8 cellular contexts compared by ENCODE assay signal in the genomic region with DNA sequence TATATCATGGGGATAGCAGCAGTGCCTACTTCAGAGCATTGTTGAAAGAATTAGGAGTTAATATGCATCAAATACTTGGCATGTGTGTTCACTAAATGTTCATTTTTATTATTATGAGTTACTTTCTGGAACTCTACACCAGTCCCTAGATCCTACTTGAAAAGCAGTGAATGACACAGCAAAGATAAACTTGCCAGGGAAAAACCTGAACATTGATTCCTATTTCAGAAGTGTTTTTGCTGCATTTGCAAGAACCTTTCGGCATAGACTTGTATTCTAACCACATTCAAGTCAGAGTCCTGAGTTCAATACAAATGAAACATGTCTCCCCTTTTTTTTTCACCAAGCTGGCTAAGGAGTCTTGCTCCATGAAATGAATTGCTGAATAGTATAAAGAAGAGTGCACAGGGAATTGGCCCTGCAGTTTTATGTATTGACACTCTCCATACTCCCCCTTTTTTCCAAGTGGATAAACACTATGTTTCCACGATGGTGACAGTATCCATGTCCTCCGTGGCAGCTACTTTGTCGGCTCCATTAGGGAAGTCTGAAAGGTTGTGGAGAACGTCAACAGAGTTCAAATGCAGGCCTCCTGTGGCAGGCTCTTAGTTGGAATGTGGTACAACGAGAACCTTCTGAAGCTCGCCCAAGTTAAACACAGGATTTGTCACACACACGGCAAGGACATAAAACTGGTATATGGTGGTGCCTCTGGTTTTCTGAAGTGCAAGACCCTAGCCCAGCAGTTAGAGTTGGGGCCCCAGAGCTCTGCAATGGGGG.
DNase-seq lines count a peak whose midpoint lies in the region; ATAC-seq and TF ChIP-seq lines count a peak whose summit lies in the region.
"Had no signal": no experiment of that assay in that cellular context is flagged by ENCODE, and none has a peak within 500 bp of the region (broad histone marks: within the 10 kb centered on the region; RNA-seq: fewer than 3 reads in every experiment).

No MANE protein-coding gene starts in this region.

- H3K9ac ChIP-seq in IMR-90 (ENCODE audit: low read depth, low read length) (no peak overlapping the region), trophoblast cell (ENCODE audit: low read length) (no peak overlapping the region)

- H3K18ac ChIP-seq in IMR-90 (ENCODE audit: low read depth, low read length) (no peak overlapping the region), trophoblast cell (ENCODE audit: low read length) (no peak overlapping the region)

- H3K9me1 ChIP-seq in IMR-90 (ENCODE audit: insufficient read depth, low read length) = no peaks in the 10 kb centered on the region

- H3K4me3 Mint-ChIP-seq in CD4-positive, alpha-beta T cell = no peak overlapping the region

- H4K20me1 ChIP-seq in IMR-90 (ENCODE audit: insufficient read depth, low read length) = no peaks in the 10 kb centered on the region

- in situ Hi-C loops in IMR-90 (cut with MboI; ENCODE audit: low sequenced_read_pairs) = no loop called here

- no peak overlapping the region for H3K4me2 ChIP-seq in IMR-90 (ENCODE audit: low read depth, low read length)
- no peak overlapping the region for H3K4me2 ChIP-seq in trophoblast cell (ENCODE audit: low read length)

- H2BK5ac ChIP-seq in IMR-90 (ENCODE audit: low read depth, low read length, poor library complexity, severe bottlenecking) (no peak overlapping the region), trophoblast cell (ENCODE audit: low read depth, low read length, poor library complexity) (no peak overlapping the region)

- DNase-seq in CD4-positive, alpha-beta T cell = no peak
- DNase-seq in IMR-90 (peak; percentile 4), trophoblast cell (peak; percentile 59 to 82), 8988T (no peak)
- DNase-seq: hypothalamus had no signal

- no peak overlapping the region for H2BK120ac ChIP-seq in IMR-90 (ENCODE audit: low read depth, low read length)
- no peak overlapping the region for H2BK120ac ChIP-seq in trophoblast cell (ENCODE audit: insufficient read depth, low read length, poor library complexity)

- no peak overlapping the region for H3K23ac ChIP-seq in IMR-90 (ENCODE audit: low read depth, low read length)
- H3K23ac ChIP-seq in trophoblast cell (ENCODE audit: low read length) = no peak overlapping the region

- H3K27me3 Mint-ChIP-seq in CD4-positive, alpha-beta T cell = no peaks in the 10 kb centered on the region

- intact Hi-C loops in CD4-positive, alpha-beta T cell (cut with DNase I, micrococcal nuclease) = no loop called here
- intact Hi-C loops in IMR-90 (cut with micrococcal nuclease) = no loop called here

- no peak overlapping the region for H3K27ac ChIP-seq in CD4-positive, alpha-beta T cell (ENCODE audit: low read depth, low read length)
- H3K27ac ChIP-seq in IMR-90 (ENCODE audit: insufficient read depth, low read length) (no peak overlapping the region), trophoblast cell (ENCODE audit: low read depth, low read length) (peak overlapping the region; percentile 18)

- H2AK9ac ChIP-seq in IMR-90 (replicated peaks; ENCODE audit: low read depth, low read length, poor library complexity) = no peak overlapping the region

- no peak overlapping the region for H2BK15ac ChIP-seq in IMR-90 (ENCODE audit: low read depth, low read length)

- no peak overlapping the region for H2BK20ac ChIP-seq in IMR-90 (ENCODE audit: low read depth, low read length)

- peak overlapping the region; percentile 77 for H3K27ac Mint-ChIP-seq in CD4-positive, alpha-beta T cell

- POLR2A ChIA-PET in CD4-positive, alpha-beta T cell (lab: Charles Lee) = interaction anchor here (1.2 to 1.3 kb wide), 2 partner anchors 10 to 131 kb away, joined by 4 to 5 read pairs; no protein-coding TSS in a partner anchor
- POLR2A ChIA-PET in IMR-90 (lab: Charles Lee; ENCODE audit: unreplicated experiment) = no interaction called here

- no peak overlapping the region for H2BK12ac ChIP-seq in trophoblast cell (ENCODE audit: low read length)

- CTCF ChIA-PET in CD4-positive, alpha-beta T cell (lab: Charles Lee) = interaction anchor here (0.6 to 1.7 kb wide), 3 partner anchors 41 to 1882 kb away, joined by 3 read pairs; no protein-coding TSS in a partner anchor
- CTCF ChIA-PET in IMR-90 (lab: Yijun Ruan, JAX) = no interaction called here

- H3K4ac ChIP-seq in IMR-90 (ENCODE audit: low read depth, low read length) (no peak overlapping the region; the same call in 1 of the 2 replicates), trophoblast cell (ENCODE audit: low read depth, low read length) (no peak overlapping the region)

- H3K9me3 ChIP-seq in CD4-positive, alpha-beta T cell (ENCODE audit: control insufficient read depth, low read length) = no peaks in the 10 kb centered on the region
- H3K9me3 ChIP-seq in IMR-90 (ENCODE audit: control insufficient read depth, insufficient read depth, low read length) = no peaks in the 10 kb centered on the region
- no peaks in the 10 kb centered on the region for H3K9me3 ChIP-seq in trophoblast cell (ENCODE audit: insufficient read depth, low read depth, low read length)

- H3K14ac ChIP-seq in IMR-90 (replicated peaks; ENCODE audit: low read depth, low read length) (no peak overlapping the region), trophoblast cell (ENCODE audit: low read length) (no peak overlapping the region)

- peaks cover 56% of the 10 kb centered on the region for H3K4me1 Mint-ChIP-seq in CD4-positive, alpha-beta T cell (ENCODE audit: low read depth)

- no peak overlapping the region for H4K91ac ChIP-seq in IMR-90 (ENCODE audit: insufficient read depth, low read depth, low read length)
- H4K91ac ChIP-seq in trophoblast cell (ENCODE audit: low read depth, low read length) = no peak overlapping the region

- H3K79me1 ChIP-seq in IMR-90 (ENCODE audit: low read depth in 1 of 2, low read length in 2 of 2) (no peaks in the 10 kb centered on the region), trophoblast cell (ENCODE audit: low read length) (no peaks in the 10 kb centered on the region)

- dilution Hi-C loops in IMR-90 (cut with HindIII; ENCODE audit: low sequenced_read_pairs, unreplicated experiment) = no loop called here

- H2AK5ac ChIP-seq in IMR-90 (ENCODE audit: low read depth, low read length) = no peak overlapping the region
- H2AK5ac ChIP-seq in trophoblast cell (ENCODE audit: low read length) = no peak overlapping the region

- no peaks in the 10 kb centered on the region for H3K79me2 ChIP-seq in trophoblast cell (ENCODE audit: control insufficient read depth, insufficient read depth, low read length, poor library complexity)

- H3K4me3 ChIP-seq in IMR-90 (ENCODE audit: insufficient read depth, low read depth, low read length) (no peak overlapping the region), trophoblast cell (ENCODE audit: low read depth, low read length) (no peak overlapping the region)

- BruUV-seq in IMR-90 (replicated peaks; lab: Mats Ljungman, UMichigan) = no TSS peak

- H4K8ac ChIP-seq in IMR-90 (ENCODE audit: low read depth in 2 of 2, low read length in 2 of 2) (peak overlapping the region in 1 of 2 experiments; percentile 28; a peak in 1 of 4 replicates), trophoblast cell (ENCODE audit: low read depth, low read length) (no peak overlapping the region)

- H3K9me3 Mint-ChIP-seq in CD4-positive, alpha-beta T cell = no peaks in the 10 kb centered on the region

- H3K4me1 ChIP-seq in IMR-90 (ENCODE audit: control insufficient read depth, insufficient read depth, low read length) (peaks cover 6% of the 10 kb centered on the region), trophoblast cell (ENCODE audit: control insufficient read depth in 1 of 2, insufficient read depth in 2 of 2, low read length in 2 of 2) (peaks cover 15 to 19% of the 10 kb centered on the region in 2 experiments)

- no peak for TF ChIP-seq CTCF in CD4-positive, alpha-beta T cell (IDR thresholded peaks at IDR 0.05)
- no peak for TF ChIP-seq CTCF in IMR-90 (conservative IDR thresholded peaks at IDR 0.05; ENCODE audit: low read depth, low read length)

- H2AFZ ChIP-seq in IMR-90 (replicated peaks; ENCODE audit: low read length, poor library complexity) (peak overlapping the region; percentile 44), trophoblast cell (ENCODE audit: insufficient read depth, low read length, poor library complexity) (no peak overlapping the region)

- no peaks in the 10 kb centered on the region for H3K36me3 Mint-ChIP-seq in CD4-positive, alpha-beta T cell (ENCODE audit: low read depth)

- no peaks in the 10 kb centered on the region for H3K27me3 ChIP-seq in CD4-positive, alpha-beta T cell (ENCODE audit: control insufficient read depth, insufficient read depth, low read length)
- H3K27me3 ChIP-seq in IMR-90 (ENCODE audit: control insufficient read depth, insufficient read depth, low read length) = peaks cover 6% of the 10 kb centered on the region
- no peaks in the 10 kb centered on the region for H3K27me3 ChIP-seq in trophoblast cell (ENCODE audit: insufficient read depth, low read length)

- TF ChIP-seq RAD21 in IMR-90 (IDR thresholded peaks at IDR 0.05; ENCODE audit: low read length) = no peak

- H4K12ac ChIP-seq in trophoblast cell (ENCODE audit: low read depth, low read length) = no peak overlapping the region

- WGBS in IMR-90 (ENCODE audit: extremely low coverage in 2 of 2, insufficient read length in 1 of 2), 2 experiments = 18% methylated on average over 3 of the region's 8 CpGs; no CpG with 5 or more reads in 1 of the 2 experiments
- no CpG with 5 or more reads among the region's 8 CpGs for WGBS in trophoblast cell (ENCODE audit: extremely low coverage, insufficient coverage, insufficient read length)

- TF ChIP-seq POLR2A in IMR-90 (IDR thresholded peaks at IDR 0.05; ENCODE audit: low read depth, low read length) = no peak

- no peak overlapping the region for H3K56ac ChIP-seq in IMR-90 (ENCODE audit: extremely low read depth, insufficient read depth, low read length)

- H4K5ac ChIP-seq in IMR-90 (ENCODE audit: low read depth, low read length) = no peak overlapping the region; the same call in 1 of the 2 replicates

- no peak for ATAC-seq in CD4-positive, alpha-beta T cell (ENCODE audit: poor library complexity)
- no peak for ATAC-seq in IMR-90 (ENCODE audit: low read depth)
- ATAC-seq in esophagus mucosa = peak; percentile 80
- no peak for ATAC-seq in GM19328 (IDR thresholded peaks at IDR 0.05; ENCODE audit: unreplicated experiment)
- no peak for ATAC-seq in GM19467 (IDR thresholded peaks at IDR 0.05; ENCODE audit: unreplicated experiment)

- H3K36me3 ChIP-seq in IMR-90 (ENCODE audit: control insufficient read depth, insufficient read depth, low read length) = no peaks in the 10 kb centered on the region
- no peaks in the 10 kb centered on the region for H3K36me3 ChIP-seq in trophoblast cell (ENCODE audit: control insufficient read depth in 1 of 2, insufficient read depth in 2 of 2, low read length in 2 of 2)

TF ChIP-seq in IMR-90, 13 proteins besides CTCF, POLR2A, EP300 and RAD21 (continues in another document):
- no peak for TF ChIP-seq BHLHE40 (IDR thresholded peaks at IDR 0.05; ENCODE audit: low read depth, low read length)
- no peak for TF ChIP-seq CHD1 (IDR thresholded peaks at IDR 0.05; ENCODE audit: low read depth, low read length)
- TF ChIP-seq MXI1 (IDR thresholded peaks at IDR 0.05; ENCODE audit: borderline replicate concordance, low read depth, low read length) = no peak
- no peak for TF ChIP-seq NFE2L2 (IDR thresholded peaks at IDR 0.05; ENCODE audit: low read depth, low read length)
- TF ChIP-seq MAZ (IDR thresholded peaks at IDR 0.05; ENCODE audit: borderline replicate concordance, low read depth, low read length) = no peak
- no peak for TF ChIP-seq SMC3 (IDR thresholded peaks at IDR 0.05; ENCODE audit: low read depth, low read length)

Comparison
In these comparisons a context has a peak if more than half of its experiments do, and no peak if none do; other contexts are left out.
1. DNase-seq: peak in IMR-90 (single experiment) and trophoblast cell (2 of 2); none in CD4-positive, alpha-beta T cell (0 of 10) and 8988T (single experiment).